Comparison of ENCODE assay signal across 6 cellular contexts in genomic region chr3:193068365-193068764, GRCh38.
"Had no signal": no experiment of that assay in that cellular context is flagged by ENCODE, and none has a peak within 500 bp of the region (broad histone marks: within the 10 kb centered on the region; RNA-seq: fewer than 3 reads in every experiment).

No MANE protein-coding gene starts in this region.

- DNase-seq: IMR-90, KBM-7, KG1 had no signal

- H3K27ac ChIP-seq: HL-60, KMS-11 had no signal

- H3K4me3 ChIP-seq: K562 had no signal
